1 cellular context compared by ENCODE assay signal in the genomic region with DNA sequence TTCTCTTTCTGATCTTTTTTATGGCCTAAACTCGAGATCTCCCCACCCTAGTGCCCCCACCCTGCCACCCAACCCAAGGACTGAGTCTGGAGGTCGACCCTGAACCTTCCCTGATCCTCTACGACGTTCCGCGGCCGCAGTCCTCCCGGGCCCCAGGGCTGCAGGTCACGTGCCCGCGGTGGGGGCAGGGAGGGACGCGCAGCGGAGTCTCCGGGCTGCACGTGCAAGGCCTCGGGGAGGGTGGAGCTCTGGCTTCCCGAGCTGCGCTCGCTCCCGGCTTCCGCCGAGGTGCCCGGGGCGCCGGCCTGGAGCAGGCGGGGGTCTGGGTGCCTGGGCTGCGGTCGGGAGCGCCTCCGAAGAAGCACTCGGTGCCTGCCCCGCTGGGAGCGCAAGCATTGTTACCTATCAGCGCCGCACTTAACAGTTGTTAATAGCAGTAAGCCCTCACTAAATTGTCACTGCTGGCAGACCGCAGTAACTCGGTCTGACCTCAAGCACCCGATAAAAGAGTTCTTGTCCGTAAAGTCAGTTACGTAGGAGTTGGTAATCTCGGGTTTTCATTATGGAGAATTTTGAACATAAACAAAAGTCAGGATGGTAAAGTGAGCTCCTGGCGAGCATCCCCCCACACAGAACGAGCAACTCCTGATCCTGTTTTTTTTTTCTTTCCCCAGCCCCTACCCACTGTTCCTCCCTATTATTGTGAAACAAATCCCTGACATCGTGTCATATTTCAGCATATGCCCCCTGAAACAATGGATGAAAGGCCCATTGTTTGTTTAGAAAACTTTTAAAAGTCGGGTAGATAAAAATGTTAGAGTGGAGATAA.
TF ChIP-seq lines count a peak whose summit lies in the region.

No MANE protein-coding gene starts in this region.

TF ChIP-seq in HepG2, 621 proteins besides CTCF, POLR2A, EP300 and RAD21 (continued from another document and continues in another):
- TF ChIP-seq, protein P1, sequence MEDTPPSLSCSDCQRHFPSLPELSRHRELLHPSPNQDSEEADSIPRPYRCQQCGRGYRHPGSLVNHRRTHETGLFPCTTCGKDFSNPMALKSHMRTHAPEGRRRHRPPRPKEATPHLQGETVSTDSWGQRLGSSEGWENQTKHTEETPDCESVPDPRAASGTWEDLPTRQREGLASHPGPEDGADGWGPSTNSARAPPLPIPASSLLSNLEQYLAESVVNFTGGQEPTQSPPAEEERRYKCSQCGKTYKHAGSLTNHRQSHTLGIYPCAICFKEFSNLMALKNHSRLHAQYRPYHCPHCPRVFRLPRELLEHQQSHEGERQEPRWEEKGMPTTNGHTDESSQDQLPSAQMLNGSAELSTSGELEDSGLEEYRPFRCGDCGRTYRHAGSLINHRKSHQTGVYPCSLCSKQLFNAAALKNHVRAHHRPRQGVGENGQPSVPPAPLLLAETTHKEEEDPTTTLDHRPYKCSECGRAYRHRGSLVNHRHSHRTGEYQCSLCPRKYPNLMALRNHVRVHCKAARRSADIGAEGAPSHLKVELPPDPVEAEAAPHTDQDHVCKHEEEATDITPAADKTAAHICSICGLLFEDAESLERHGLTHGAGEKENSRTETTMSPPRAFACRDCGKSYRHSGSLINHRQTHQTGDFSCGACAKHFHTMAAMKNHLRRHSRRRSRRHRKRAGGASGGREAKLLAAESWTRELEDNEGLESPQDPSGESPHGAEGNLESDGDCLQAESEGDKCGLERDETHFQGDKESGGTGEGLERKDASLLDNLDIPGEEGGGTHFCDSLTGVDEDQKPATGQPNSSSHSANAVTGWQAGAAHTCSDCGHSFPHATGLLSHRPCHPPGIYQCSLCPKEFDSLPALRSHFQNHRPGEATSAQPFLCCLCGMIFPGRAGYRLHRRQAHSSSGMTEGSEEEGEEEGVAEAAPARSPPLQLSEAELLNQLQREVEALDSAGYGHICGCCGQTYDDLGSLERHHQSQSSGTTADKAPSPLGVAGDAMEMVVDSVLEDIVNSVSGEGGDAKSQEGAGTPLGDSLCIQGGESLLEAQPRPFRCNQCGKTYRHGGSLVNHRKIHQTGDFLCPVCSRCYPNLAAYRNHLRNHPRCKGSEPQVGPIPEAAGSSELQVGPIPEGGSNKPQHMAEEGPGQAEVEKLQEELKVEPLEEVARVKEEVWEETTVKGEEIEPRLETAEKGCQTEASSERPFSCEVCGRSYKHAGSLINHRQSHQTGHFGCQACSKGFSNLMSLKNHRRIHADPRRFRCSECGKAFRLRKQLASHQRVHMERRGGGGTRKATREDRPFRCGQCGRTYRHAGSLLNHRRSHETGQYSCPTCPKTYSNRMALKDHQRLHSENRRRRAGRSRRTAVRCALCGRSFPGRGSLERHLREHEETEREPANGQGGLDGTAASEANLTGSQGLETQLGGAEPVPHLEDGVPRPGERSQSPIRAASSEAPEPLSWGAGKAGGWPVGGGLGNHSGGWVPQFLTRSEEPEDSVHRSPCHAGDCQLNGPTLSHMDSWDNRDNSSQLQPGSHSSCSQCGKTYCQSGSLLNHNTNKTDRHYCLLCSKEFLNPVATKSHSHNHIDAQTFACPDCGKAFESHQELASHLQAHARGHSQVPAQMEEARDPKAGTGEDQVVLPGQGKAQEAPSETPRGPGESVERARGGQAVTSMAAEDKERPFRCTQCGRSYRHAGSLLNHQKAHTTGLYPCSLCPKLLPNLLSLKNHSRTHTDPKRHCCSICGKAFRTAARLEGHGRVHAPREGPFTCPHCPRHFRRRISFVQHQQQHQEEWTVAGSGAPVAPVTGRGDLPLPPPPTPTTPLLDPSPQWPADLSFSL (CRISPR knock-in tag; IDR thresholded peaks at IDR 0.05): no peak
- TF ChIP-seq MTF1 (CRISPR knock-in tag; IDR thresholded peaks at IDR 0.05) (no peak), ZNF784 (CRISPR knock-in tag; IDR thresholded peaks at IDR 0.05; ENCODE audit: borderline replicate concordance) (0 out of 2 replicates have a peak, but pooled peaks have one; percentile 25), SYNCRIP (IDR thresholded peaks at IDR 0.05; ENCODE audit: insufficient read depth, low read depth, low read length) (no peak), RFXAP (CRISPR knock-in tag; IDR thresholded peaks at IDR 0.05; ENCODE audit: borderline replicate concordance) (peak; percentile 82; the same call in 1 of the 2 replicates), GFI1 (CRISPR knock-in tag; IDR thresholded peaks at IDR 0.05; ENCODE audit: borderline replicate concordance) (peak; percentile 57; the same call in 1 of the 2 replicates), KDM4B (CRISPR knock-in tag; IDR thresholded peaks at IDR 0.05) (peak; percentile 96; the same call in 1 of the 2 replicates), ATF6 (CRISPR knock-in tag; conservative IDR thresholded peaks at IDR 0.05) (no peak), FOXC1 (CRISPR knock-in tag; IDR thresholded peaks at IDR 0.05; ENCODE audit: borderline replicate concordance) (peak; percentile 95), TEF (CRISPR knock-in tag; IDR thresholded peaks at IDR 0.05) (peak; percentile 64; the same call in 1 of the 2 replicates), SCMH1 (CRISPR knock-in tag; IDR thresholded peaks at IDR 0.05; ENCODE audit: borderline replicate concordance) (no peak), FOXK2 (IDR thresholded peaks at IDR 0.05) (no peak), XBP1 (CRISPR knock-in tag; IDR thresholded peaks at IDR 0.05) (no peak), ZNF615 (CRISPR knock-in tag; IDR thresholded peaks at IDR 0.05; ENCODE audit: borderline replicate concordance) (no peak), SNRNP70 (IDR thresholded peaks at IDR 0.05; ENCODE audit: low read depth, low read length) (no peak), DRAP1 (CRISPR knock-in tag; IDR thresholded peaks at IDR 0.05) (peak; percentile 38; the same call in 1 of the 2 replicates), ZNF543 (CRISPR knock-in tag; IDR thresholded peaks at IDR 0.05) (peak; percentile 66; the same call in 1 of the 2 replicates), ZNF616 (CRISPR knock-in tag; IDR thresholded peaks at IDR 0.05; ENCODE audit: low read depth) (peak; percentile 95), SP1 (IDR thresholded peaks at IDR 0.05) (no peak), SP1 (CRISPR knock-in tag; IDR thresholded peaks at IDR 0.05) (no peak), ZNF737 (CRISPR knock-in tag; IDR thresholded peaks at IDR 0.05; ENCODE audit: borderline replicate concordance) (no peak), TSC22D2 (CRISPR knock-in tag; IDR thresholded peaks at IDR 0.05; ENCODE audit: borderline replicate concordance) (0 out of 2 replicates have a peak, but pooled peaks have one; percentile 74), AHR (CRISPR knock-in tag; IDR thresholded peaks at IDR 0.05) (peak; percentile 87), U2AF1 (optimal IDR thresholded peaks at IDR 0.05; ENCODE audit: low read depth, low read length) (no peak), RCOR2 (CRISPR knock-in tag; IDR thresholded peaks at IDR 0.05) (no peak), ZNF879 (CRISPR knock-in tag; IDR thresholded peaks at IDR 0.05) (peak; percentile 45; the same call in 1 of the 2 replicates), MXD4 (CRISPR knock-in tag; IDR thresholded peaks at IDR 0.05) (peak; percentile 69), HNF1B (CRISPR knock-in tag; IDR thresholded peaks at IDR 0.05) (peak; percentile 69)
- TF ChIP-seq, protein P2, sequence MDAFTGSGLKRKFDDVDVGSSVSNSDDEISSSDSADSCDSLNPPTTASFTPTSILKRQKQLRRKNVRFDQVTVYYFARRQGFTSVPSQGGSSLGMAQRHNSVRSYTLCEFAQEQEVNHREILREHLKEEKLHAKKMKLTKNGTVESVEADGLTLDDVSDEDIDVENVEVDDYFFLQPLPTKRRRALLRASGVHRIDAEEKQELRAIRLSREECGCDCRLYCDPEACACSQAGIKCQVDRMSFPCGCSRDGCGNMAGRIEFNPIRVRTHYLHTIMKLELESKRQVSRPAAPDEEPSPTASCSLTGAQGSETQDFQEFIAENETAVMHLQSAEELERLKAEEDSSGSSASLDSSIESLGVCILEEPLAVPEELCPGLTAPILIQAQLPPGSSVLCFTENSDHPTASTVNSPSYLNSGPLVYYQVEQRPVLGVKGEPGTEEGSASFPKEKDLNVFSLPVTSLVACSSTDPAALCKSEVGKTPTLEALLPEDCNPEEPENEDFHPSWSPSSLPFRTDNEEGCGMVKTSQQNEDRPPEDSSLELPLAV (CRISPR knock-in tag; conservative IDR thresholded peaks at IDR 0.05; ENCODE audit: low read depth): no peak; the same call in 1 of the 2 replicates
- TF ChIP-seq, protein P3, sequence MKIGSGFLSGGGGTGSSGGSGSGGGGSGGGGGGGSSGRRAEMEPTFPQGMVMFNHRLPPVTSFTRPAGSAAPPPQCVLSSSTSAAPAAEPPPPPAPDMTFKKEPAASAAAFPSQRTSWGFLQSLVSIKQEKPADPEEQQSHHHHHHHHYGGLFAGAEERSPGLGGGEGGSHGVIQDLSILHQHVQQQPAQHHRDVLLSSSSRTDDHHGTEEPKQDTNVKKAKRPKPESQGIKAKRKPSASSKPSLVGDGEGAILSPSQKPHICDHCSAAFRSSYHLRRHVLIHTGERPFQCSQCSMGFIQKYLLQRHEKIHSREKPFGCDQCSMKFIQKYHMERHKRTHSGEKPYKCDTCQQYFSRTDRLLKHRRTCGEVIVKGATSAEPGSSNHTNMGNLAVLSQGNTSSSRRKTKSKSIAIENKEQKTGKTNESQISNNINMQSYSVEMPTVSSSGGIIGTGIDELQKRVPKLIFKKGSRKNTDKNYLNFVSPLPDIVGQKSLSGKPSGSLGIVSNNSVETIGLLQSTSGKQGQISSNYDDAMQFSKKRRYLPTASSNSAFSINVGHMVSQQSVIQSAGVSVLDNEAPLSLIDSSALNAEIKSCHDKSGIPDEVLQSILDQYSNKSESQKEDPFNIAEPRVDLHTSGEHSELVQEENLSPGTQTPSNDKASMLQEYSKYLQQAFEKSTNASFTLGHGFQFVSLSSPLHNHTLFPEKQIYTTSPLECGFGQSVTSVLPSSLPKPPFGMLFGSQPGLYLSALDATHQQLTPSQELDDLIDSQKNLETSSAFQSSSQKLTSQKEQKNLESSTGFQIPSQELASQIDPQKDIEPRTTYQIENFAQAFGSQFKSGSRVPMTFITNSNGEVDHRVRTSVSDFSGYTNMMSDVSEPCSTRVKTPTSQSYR (CRISPR knock-in tag; IDR thresholded peaks at IDR 0.05; ENCODE audit: borderline replicate concordance): peak; percentile 99
- TF ChIP-seq, protein P4, sequence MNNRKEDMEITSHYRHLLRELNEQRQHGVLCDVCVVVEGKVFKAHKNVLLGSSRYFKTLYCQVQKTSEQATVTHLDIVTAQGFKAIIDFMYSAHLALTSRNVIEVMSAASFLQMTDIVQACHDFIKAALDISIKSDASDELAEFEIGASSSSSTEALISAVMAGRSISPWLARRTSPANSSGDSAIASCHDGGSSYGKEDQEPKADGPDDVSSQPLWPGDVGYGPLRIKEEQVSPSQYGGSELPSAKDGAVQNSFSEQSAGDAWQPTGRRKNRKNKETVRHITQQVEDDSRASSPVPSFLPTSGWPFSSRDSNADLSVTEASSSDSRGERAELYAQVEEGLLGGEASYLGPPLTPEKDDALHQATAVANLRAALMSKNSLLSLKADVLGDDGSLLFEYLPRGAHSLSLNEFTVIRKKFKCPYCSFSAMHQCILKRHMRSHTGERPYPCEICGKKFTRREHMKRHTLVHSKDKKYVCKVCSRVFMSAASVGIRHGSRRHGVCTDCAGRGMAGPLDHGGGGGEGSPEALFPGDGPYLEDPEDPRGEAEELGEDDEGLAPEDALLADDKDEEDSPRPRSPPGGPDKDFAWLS (CRISPR knock-in tag; IDR thresholded peaks at IDR 0.05; ENCODE audit: borderline replicate concordance): no peak
- TF ChIP-seq, protein P5, sequence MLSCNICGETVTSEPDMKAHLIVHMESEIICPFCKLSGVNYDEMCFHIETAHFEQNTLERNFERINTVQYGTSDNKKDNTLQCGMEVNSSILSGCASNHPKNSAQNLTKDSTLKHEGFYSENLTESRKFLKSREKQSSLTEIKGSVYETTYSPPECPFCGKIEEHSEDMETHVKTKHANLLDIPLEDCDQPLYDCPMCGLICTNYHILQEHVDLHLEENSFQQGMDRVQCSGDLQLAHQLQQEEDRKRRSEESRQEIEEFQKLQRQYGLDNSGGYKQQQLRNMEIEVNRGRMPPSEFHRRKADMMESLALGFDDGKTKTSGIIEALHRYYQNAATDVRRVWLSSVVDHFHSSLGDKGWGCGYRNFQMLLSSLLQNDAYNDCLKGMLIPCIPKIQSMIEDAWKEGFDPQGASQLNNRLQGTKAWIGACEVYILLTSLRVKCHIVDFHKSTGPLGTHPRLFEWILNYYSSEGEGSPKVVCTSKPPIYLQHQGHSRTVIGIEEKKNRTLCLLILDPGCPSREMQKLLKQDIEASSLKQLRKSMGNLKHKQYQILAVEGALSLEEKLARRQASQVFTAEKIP (CRISPR knock-in tag; IDR thresholded peaks at IDR 0.05; ENCODE audit: borderline replicate concordance): no peak
